In the genomic region with DNA sequence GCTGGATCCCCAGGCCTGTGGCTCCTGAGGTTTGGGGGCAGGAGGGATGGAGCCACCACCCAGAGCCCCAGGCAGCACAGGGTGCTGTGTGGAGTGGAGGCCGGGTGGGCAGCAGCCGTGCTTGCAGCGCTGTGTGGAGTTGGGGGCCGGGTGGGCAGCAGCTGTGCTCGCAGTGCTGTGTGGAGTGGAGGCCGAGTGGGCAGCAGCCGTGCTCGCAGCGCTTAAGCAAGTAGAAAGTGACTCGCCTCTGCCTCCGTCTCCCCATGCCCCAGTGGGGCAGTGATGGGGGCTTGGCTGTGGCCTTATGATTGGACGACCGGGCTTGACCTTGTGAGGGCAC, we compare ENCODE assay signal across 28 cellular contexts. TPM values are rescaled to one million over a fixed set of nuclear protein-coding genes. Genes with fewer than 3 reads are reported as not detected.
"Had no signal": no experiment of that assay in that cellular context is flagged by ENCODE, and none has a peak within 500 bp of the region (broad histone marks: within the 10 kb centered on the region; RNA-seq: fewer than 3 reads in every experiment).

No MANE protein-coding gene starts in this region.

- H3K4me3 ChIP-seq: esophagus muscularis mucosa, gastrocnemius medialis, heart right ventricle had no signal

- H3K27ac ChIP-seq: brain microvascular endothelial cell, esophagus muscularis mucosa, foreskin keratinocyte, gastrocnemius medialis, heart right ventricle, WERI-Rb-1 had no signal

- H3K27me3 ChIP-seq: brain microvascular endothelial cell, esophagus muscularis mucosa, foreskin keratinocyte, gastrocnemius medialis, heart right ventricle had no signal

- ATAC-seq: activated CD4-positive, CD25-positive, alpha-beta regulatory T cell treated with anti-CD3 and anti-CD28 coated beads, Interleukin-2, amount 50 U/mL, for 24 hours; foreskin keratinocyte had no signal

- H3K9me3 ChIP-seq: esophagus muscularis mucosa, gastrocnemius medialis, heart right ventricle had no signal

- FAIRE-seq: astrocyte, bronchial epithelial cell, colon had no signal

- DNase-seq: activated B cell treated with CpG ODN at 0.5 μM for 24 hours; activated CD4-positive, alpha-beta memory T cell treated with anti-CD3 and anti-CD28 coated beads, Interleukin-2, amount 10 ng/mL, durations not matched to agents 7 days and 5 days; activated CD4-positive, alpha-beta T cell treated with anti-CD3 and anti-CD28 coated beads, Interleukin-2, amount 10 ng/mL, durations not matched to agents 24 days and 14 days; activated CD8-positive, alpha-beta memory T cell treated with anti-CD3 and anti-CD28 coated beads, Interleukin-2, amount 50 U/mL, for 48 hours; activated gamma-delta T cell; activated naive CD4-positive, alpha-beta T cell; activated T-cell treated with anti-CD3 and anti-CD28 coated beads for 4 hours; activated T-cell treated with anti-CD3 and anti-CD28 coated beads, Interleukin-2, amount 50 U/mL, for 24 hours; activated T-cell treated with anti-CD3 and anti-CD28 coated beads, Interleukin-2, amount 50 U/mL, for 72 hours; amniotic stem cell; anterior cingulate cortex; brain microvascular endothelial cell; cortex of kidney; dermis blood vessel endothelial cell; effector CD4-positive, alpha-beta T cell; effector memory CD8-positive, alpha-beta T cell; erythroblast; foreskin keratinocyte; T-helper 17 cell; T1000; WERI-Rb-1 had no signal

RNA-seq across cellular contexts. Expression of a gene that starts 49.3 kb away (rescaled TPM):
- total RNA-seq: activated CD4-positive, alpha-beta memory T cell treated with anti-CD3 and anti-CD28 coated beads, Interleukin-2, amount 10 ng/mL, durations not matched to agents 7 days and 5 days; bronchial epithelial cell; foreskin keratinocyte; gastrocnemius medialis had no signal
